20 cellular contexts compared by ENCODE assay signal in the genomic region with DNA sequence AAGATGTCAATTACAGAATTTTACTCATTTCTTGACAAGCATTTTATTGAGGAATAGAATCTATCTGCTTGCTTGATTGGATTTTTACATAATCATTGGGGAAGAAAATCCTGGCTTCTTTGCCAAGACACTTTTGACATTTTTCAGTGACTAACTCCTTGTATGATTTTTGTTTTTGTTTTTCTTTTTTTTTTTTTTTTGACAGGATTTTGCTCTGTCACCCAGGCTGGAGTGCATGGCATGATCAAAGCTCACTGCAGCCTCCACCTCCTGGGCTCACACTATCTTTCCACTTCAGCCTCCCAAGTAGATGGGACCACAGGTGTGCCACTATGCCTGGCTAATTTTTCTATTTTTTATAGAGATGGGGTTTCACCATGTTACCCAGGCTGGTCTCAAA.
"Had no signal": no experiment of that assay in that cellular context is flagged by ENCODE, and none has a peak within 500 bp of the region (broad histone marks: within the 10 kb centered on the region; RNA-seq: fewer than 3 reads in every experiment).

No MANE protein-coding gene starts in this region.

- H3K4me1 ChIP-seq: SJCRH30 had no signal

- DNase-seq: KBM-7, MG63, NCI-H1092, NCI-H1105 treated with DMSO at 0.1 percent for 48 hours, NCI-H1417 treated with DMSO at 0.1 percent for 48 hours, NCI-H146, NCI-H1694 treated with DMSO at 0.1 percent for 48 hours, NCI-H2029, NCI-H2081 treated with DMSO at 0.1 percent for 48 hours, NCI-H2171, NCI-H226, NCI-H446, NCI-H510A, NCI-H524 treated with DMSO at 0.1 percent for 48 hours, NCI-H69, NCI-H774, SHP77 treated with DMSO at 0.1 percent for 48 hours, SJCRH30 had no signal

- H3K36me3 ChIP-seq: MG63, SJCRH30 had no signal

- H3K4me3 ChIP-seq: MG63, SJCRH30 had no signal

- H3K27ac ChIP-seq: HL-60, RWPE1, SJCRH30 had no signal

- H3K27me3 ChIP-seq: MG63, SJCRH30 had no signal
